8 cellular contexts compared by ENCODE assay signal in genomic region chr19:58514564-58515020, GRCh38. TPM values are rescaled to one million over a fixed set of nuclear protein-coding genes. Genes with fewer than 3 reads are reported as not detected.
DNase-seq lines count a peak whose midpoint lies in the region; ATAC-seq, FAIRE-seq and TF ChIP-seq lines count a peak whose summit lies in the region.

No MANE protein-coding gene starts in this region.

- no peak for TF ChIP-seq EP300 in HepG2 (IDR thresholded peaks at IDR 0.05; ENCODE audit: low read depth in 2 of 2, low read length in 2 of 2)
- TF ChIP-seq EP300 in HepG2 (CRISPR knock-in tag; IDR thresholded peaks at IDR 0.05; ENCODE audit: borderline replicate concordance) = no peak
- no peak for TF ChIP-seq EP300 in transverse colon (IDR thresholded peaks at IDR 0.05; ENCODE audit: low read depth)

- no TSS peak for BruUV-seq in HepG2 (replicated peaks; lab: Mats Ljungman, UMichigan)

- H3K36me3 ChIP-seq in adrenal gland (replicated peaks in 1 of 2) (peaks cover 0 to 16% of the 10 kb centered on the region in 2 donors), HepG2 (replicated peaks in 1 of 2; ENCODE audit: control insufficient read depth in 1 of 2, insufficient read depth in 2 of 2, low read length in 2 of 2) (peaks cover 5 to 6% of the 10 kb centered on the region in 2 experiments; a peak in 4 of 5 replicates), transverse colon (peaks cover 0 to 6% (median 0%) of the 10 kb centered on the region in 4 donors)

- in situ Hi-C loops in HepG2 (cut with HindIII; ENCODE audit: extremely low pct_ligation_motif_present, low pct_unique_long_range_greater_than_20kb) (no loop called here), transverse colon (cut with MboI; ENCODE audit: low pct_ligation_motif_present in 1 of 4, low pct_unique_long_range_greater_than_20kb in 1 of 4, low sequenced_read_pairs in 3 of 4) (no loop called here)

- CTCF ChIA-PET in HepG2 (lab: Yijun Ruan, JAX; ENCODE audit: low intra/inter-chr PET ratio, low total read pairs) = no interaction called here

- H3K4me2 ChIP-seq in HepG2 (ENCODE audit: low read depth, low read length) = peak overlapping the region; percentile 100

- intact Hi-C loops in adrenal gland (cut with DNase I) = no loop called here
- intact Hi-C loops in HepG2 (cut with micrococcal nuclease; ENCODE audit: unreplicated experiment) = loop anchor here (5.0 kb wide), 1 partner anchor 187 kb away; the partner anchor contains the start of gene ZSCAN22
- intact Hi-C loops in transverse colon (cut with DNase I; ENCODE audit: low total_unique reads) = no loop called here
- intact Hi-C loops in lower leg skin (cut with DNase I; ENCODE audit: low total_unique reads) = no loop called here

- H3K9me3 ChIP-seq in adrenal gland (replicated peaks in 1 of 3) (no peaks in the 10 kb centered on the region), HepG2 (ENCODE audit: low read length) (no peaks in the 10 kb centered on the region), transverse colon (no peaks in the 10 kb centered on the region)

- TF ChIP-seq POLR2A in adrenal gland (IDR thresholded peaks at IDR 0.05) (no peak), HepG2 (IDR thresholded peaks at IDR 0.05; ENCODE audit: insufficient read depth in 1 of 2, low read depth in 2 of 2, low read length in 2 of 2) (no peak), transverse colon (IDR thresholded peaks at IDR 0.05) (no peak), lower leg skin (IDR thresholded peaks at IDR 0.05) (no peak)

- WGBS in adrenal gland, 4 donors = 54 to 69% (median 59%) methylated on average over 2 to 3 of the region's 3 CpGs
- 51% methylated on average over 3 of the region's 3 CpGs for WGBS in HepG2 (ENCODE audit: low lambda C conversion rate)
- WGBS in transverse colon (ENCODE audit: low coverage in 1 of 2), 2 donors = 66% methylated on average over 3 of the region's 3 CpGs; no CpG with 5 or more reads in 1 of the 2 donors
- 61 to 64% methylated on average over 3 of the region's 3 CpGs for WGBS in lower leg skin, 2 donors

- peaks cover 44% of the 10 kb centered on the region for H3K4me1 Mint-ChIP-seq in activated naive CD4-positive, alpha-beta T cell treated with anti-CD3 and anti-CD28 coated beads, Interleukin-2, amount 50 U/mL, for 24 hours

- no peaks in the 10 kb centered on the region for H3K9me3 Mint-ChIP-seq in activated naive CD4-positive, alpha-beta T cell treated with anti-CD3 and anti-CD28 coated beads, Interleukin-2, amount 50 U/mL, for 24 hours

- peak overlapping the region; percentile 80 for H3K9ac ChIP-seq in HepG2 (ENCODE audit: insufficient read depth, low read depth, low read length)

- H3K27ac Mint-ChIP-seq in activated naive CD4-positive, alpha-beta T cell treated with anti-CD3 and anti-CD28 coated beads, Interleukin-2, amount 50 U/mL, for 24 hours = peak overlapping the region; percentile 80

- H3K4me3 ChIP-seq in adrenal gland = peak overlapping the region in 2 of 4 donors; percentile 38 to 58
- H3K4me3 ChIP-seq in HepG2 (replicated peaks in 1 of 3; ENCODE audit: insufficient read depth in 1 of 3, low read depth in 2 of 3, low read length in 3 of 3) = peak overlapping the region; percentile 36 to 81 (median 69)
- H3K4me3 ChIP-seq in transverse colon = peak overlapping the region in 3 of 4 donors; percentile 15 to 43 (median 35)
- no peak overlapping the region for H3K4me3 ChIP-seq in lower leg skin (ENCODE audit: low read depth, poor library complexity, severe bottlenecking)

- no peak for DNase-seq in activated naive CD4-positive, alpha-beta T cell (lab: John Stamatoyannopoulos, UW)
- DNase-seq in adrenal gland = no peak
- no peak for DNase-seq in HepG2 (ENCODE audit: low spot score)
- no peak for DNase-seq in transverse colon
- DNase-seq in GF-D8 (lab: John Stamatoyannopoulos, UW) = no peak
- no peak for DNase-seq in lower leg skin (ENCODE audit: low spot score in 2 of 2)
- DNase-seq in cerebellar nuclear complex (lab: John Stamatoyannopoulos, UW) = no peak

- no peak for FAIRE-seq in HepG2 (lab: Jason Lieb, UNC)

- POLR2A ChIA-PET in HepG2 (lab: Yijun Ruan, JAX) = interaction anchor here (0.8 to 5.8 kb wide), 12 partner anchors 10 to 106 kb away, joined by 3 to 44 read pairs (median 4); partner anchors contain the start of genes CHMP2A, TRIM28, UBE2M and ZNF446

- H3K27ac ChIP-seq in adrenal gland = peak overlapping the region in 3 of 5 donors; percentile 55 to 80 (median 56)
- peak overlapping the region; percentile 69 for H3K27ac ChIP-seq in HepG2 (ENCODE audit: extremely low read length, insufficient read depth, low read length)
- H3K27ac ChIP-seq in transverse colon = peak overlapping the region; percentile 48 to 84 (median 80)

- H3K36me3 Mint-ChIP-seq in activated naive CD4-positive, alpha-beta T cell treated with anti-CD3 and anti-CD28 coated beads, Interleukin-2, amount 50 U/mL, for 24 hours = peaks cover 6% of the 10 kb centered on the region

- H3K4me1 ChIP-seq in adrenal gland (replicated peaks in 1 of 2) = peaks cover 22 to 30% of the 10 kb centered on the region in 2 donors
- H3K4me1 ChIP-seq in HepG2 (ENCODE audit: insufficient read depth, low read length) = peaks cover 69% of the 10 kb centered on the region
- H3K4me1 ChIP-seq in transverse colon = peaks cover 25 to 43% (median 35%) of the 10 kb centered on the region in 4 donors

- H3K79me2 ChIP-seq in HepG2 (ENCODE audit: insufficient read depth, low read length) = peaks cover 25% of the 10 kb centered on the region

- ATAC-seq in HepG2 = no peak

- no peaks in the 10 kb centered on the region for H4K20me1 ChIP-seq in HepG2 (ENCODE audit: insufficient read depth, low read length)

- no peak for TF ChIP-seq CTCF in adrenal gland (IDR thresholded peaks at IDR 0.05)
- no peak for TF ChIP-seq CTCF in HepG2 (CRISPR knock-in tag; IDR thresholded peaks at IDR 0.05)
- TF ChIP-seq CTCF in transverse colon (IDR thresholded peaks at IDR 0.05) = no peak
- no peak for TF ChIP-seq CTCF in lower leg skin (IDR thresholded peaks at IDR 0.05)

- H3K27me3 ChIP-seq in adrenal gland (no peaks in the 10 kb centered on the region), HepG2 (ENCODE audit: control insufficient read depth in 1 of 2, insufficient read depth in 2 of 2, low read length in 2 of 2) (no peaks in the 10 kb centered on the region; a peak in 1 of 5 replicates), transverse colon (no peaks in the 10 kb centered on the region)

- H2AFZ ChIP-seq in HepG2 (ENCODE audit: low read length) = no peak overlapping the region

- no peaks in the 10 kb centered on the region for H3K27me3 Mint-ChIP-seq in activated naive CD4-positive, alpha-beta T cell treated with anti-CD3 and anti-CD28 coated beads, Interleukin-2, amount 50 U/mL, for 24 hours

- no peak for TF ChIP-seq RAD21 in HepG2 (CRISPR knock-in tag; IDR thresholded peaks at IDR 0.05)

- H3K4me3 Mint-ChIP-seq in activated naive CD4-positive, alpha-beta T cell treated with anti-CD3 and anti-CD28 coated beads, Interleukin-2, amount 50 U/mL, for 24 hours = peak overlapping the region; percentile 90

RNA-seq across cellular contexts. Expression of gene SLC27A5, which starts 2.8 kb away (rescaled TPM):
- total RNA-seq in adrenal gland (10 to 100 TPM in 2 of 8 donors, 1 to 10 TPM in 6; 3.8 to 12.8 (median 8.7) TPM), HepG2 (2016; rRNA removed; fragmentation: Illumina TruSeq; extraction: Trizol) (40.2 and 41.2 TPM in 2 replicates), transverse colon (1 to 10 TPM in 3 of 4 donors, not detected in 1; 3.3 to 5.0 (median 4.4) TPM), lower leg skin (10 to 100 TPM in 1 of 4 donors, 1 to 10 TPM in 3; 4.8 to 11.7 (median 8.1) TPM)
- polyA plus RNA-seq in adrenal gland (10 to 100 TPM in 2 of 3 donors, 1 to 10 TPM in 1; 5.9 to 18.3 (median 17.5) TPM), HepG2 (2011; rRNA removed) (30.3 and 36.5 TPM in 2 replicates)
- 49.0 and 49.9 TPM in 2 replicates for total RNA-seq in HepG2 (2016; cell fraction: cytosol; rRNA removed; fragmentation: Illumina TruSeq; extraction: Trizol; ENCODE audit: low read depth)
- total RNA-seq in HepG2 (2016; cell fraction: insoluble cytoplasmic fraction; rRNA removed; fragmentation: Illumina TruSeq; extraction: Trizol) = 39.8 and 42.2 TPM in 2 replicates
- 59.4 and 64.1 TPM in 2 replicates for total RNA-seq in HepG2 (2016; cell fraction: membrane; rRNA removed; fragmentation: Illumina TruSeq; extraction: Trizol)
- 18.8 and 20.1 TPM in 2 replicates for total RNA-seq in HepG2 (2016; cell fraction: nucleus; rRNA removed; fragmentation: Illumina TruSeq; extraction: Trizol)
- 39.8 and 55.5 TPM in 2 replicates for polyA plus RNA-seq in HepG2 (2011; cell fraction: cytosol; rRNA removed)
- polyA plus RNA-seq in HepG2 (2011; cell fraction: nucleus; rRNA removed) = 39.1 and 43.9 TPM in 2 replicates
- polyA plus RNA-seq in HepG2 (2012) = 25.9 and 32.1 TPM in 2 replicates
- 47.2 and 55.8 TPM in 2 replicates for polyA plus RNA-seq in HepG2 (2016; cell fraction: cytosol; fragmentation: Illumina TruSeq; extraction: Trizol; ENCODE audit: low read depth)
- polyA plus RNA-seq in HepG2 (2016; cell fraction: insoluble cytoplasmic fraction; fragmentation: Illumina TruSeq; extraction: Trizol; ENCODE audit: low read depth) = 36.1 and 36.3 TPM in 2 replicates
- polyA plus RNA-seq in HepG2 (2016; cell fraction: membrane; fragmentation: Illumina TruSeq; extraction: Trizol; ENCODE audit: low read depth) = 47.0 and 55.2 TPM in 2 replicates
- 21.2 and 23.9 TPM in 2 replicates for polyA plus RNA-seq in HepG2 (2016; cell fraction: nucleus; fragmentation: Illumina TruSeq; extraction: Trizol; ENCODE audit: insufficient read depth, low read depth)
- polyA minus RNA-seq in HepG2 (2011; rRNA and poly(A)+ RNA removed; ENCODE audit: low replicate concordance) = 66.1 and 97.3 TPM in 2 replicates
- polyA minus RNA-seq in HepG2 (2011; cell fraction: cytosol; rRNA and poly(A)+ RNA removed) = 7.8 and 9.5 TPM in 2 replicates
- polyA minus RNA-seq in HepG2 (2011; cell fraction: nucleus; rRNA and poly(A)+ RNA removed) = 18.9 and 20.1 TPM in 2 replicates

RNA-seq across cellular contexts. Expression of gene ZBTB45, which starts 5.0 kb away (rescaled TPM):
- total RNA-seq in adrenal gland = 10 to 100 TPM; 10.2 to 20.4 (median 14.9) TPM
- polyA plus RNA-seq in adrenal gland = 10 to 100 TPM in 1 of 3 donors, 1 to 10 TPM in 2; 1.7 to 12.6 (median 7.9) TPM
- 2.0 and 3.7 TPM in 2 replicates for total RNA-seq in HepG2 (2016; rRNA removed; fragmentation: Illumina TruSeq; extraction: Trizol)
- 1.0 and 1.1 TPM in 2 replicates for total RNA-seq in HepG2 (2016; cell fraction: cytosol; rRNA removed; fragmentation: Illumina TruSeq; extraction: Trizol; ENCODE audit: low read depth)
- total RNA-seq in HepG2 (2016; cell fraction: insoluble cytoplasmic fraction; rRNA removed; fragmentation: Illumina TruSeq; extraction: Trizol) = 1.9 and 3.8 TPM in 2 replicates
- 2.8 TPM in 2 replicates for total RNA-seq in HepG2 (2016; cell fraction: membrane; rRNA removed; fragmentation: Illumina TruSeq; extraction: Trizol)
- total RNA-seq in HepG2 (2016; cell fraction: nucleus; rRNA removed; fragmentation: Illumina TruSeq; extraction: Trizol) = 2.7 and 3.4 TPM in 2 replicates
- polyA plus RNA-seq in HepG2 (2011; rRNA removed) = 3.0 and 3.2 TPM in 2 replicates
- 1.7 and 2.6 TPM in 2 replicates for polyA plus RNA-seq in HepG2 (2011; cell fraction: cytosol; rRNA removed)
- polyA plus RNA-seq in HepG2 (2011; cell fraction: nucleus; rRNA removed) = 10.2 and 12.2 TPM in 2 replicates
- 2.7 and 4.2 TPM in 2 replicates for polyA plus RNA-seq in HepG2 (2012)
- 0.78 and 0.83 TPM in 2 replicates for polyA plus RNA-seq in HepG2 (2016; cell fraction: cytosol; fragmentation: Illumina TruSeq; extraction: Trizol; ENCODE audit: low read depth)
- polyA plus RNA-seq in HepG2 (2016; cell fraction: insoluble cytoplasmic fraction; fragmentation: Illumina TruSeq; extraction: Trizol; ENCODE audit: low read depth) = 3.5 and 3.8 TPM in 2 replicates
- polyA plus RNA-seq in HepG2 (2016; cell fraction: membrane; fragmentation: Illumina TruSeq; extraction: Trizol; ENCODE audit: low read depth) = 2.0 and 2.4 TPM in 2 replicates
- 6.2 and 6.8 TPM in 2 replicates for polyA plus RNA-seq in HepG2 (2016; cell fraction: nucleus; fragmentation: Illumina TruSeq; extraction: Trizol; ENCODE audit: insufficient read depth, low read depth)
- polyA minus RNA-seq in HepG2 (2011; rRNA and poly(A)+ RNA removed; ENCODE audit: low replicate concordance) = 6.6 and 8.8 TPM in 2 replicates
- polyA minus RNA-seq in HepG2 (2011; cell fraction: cytosol; rRNA and poly(A)+ RNA removed) = 2.9 and 3.8 TPM in 2 replicates
- 7.0 and 7.3 TPM in 2 replicates for polyA minus RNA-seq in HepG2 (2011; cell fraction: nucleus; rRNA and poly(A)+ RNA removed)
- total RNA-seq in transverse colon = 10 to 100 TPM; 12.8 to 24.7 (median 18.1) TPM
- total RNA-seq in lower leg skin = 10 to 100 TPM; 13.3 to 30.5 (median 18.4) TPM

RNA-seq across cellular contexts. Expression of gene TRIM28, which starts 29.3 kb away (rescaled TPM):
- 100 to 1,000 TPM; 161 to 279 (median 228) TPM for total RNA-seq in adrenal gland
- polyA plus RNA-seq in adrenal gland = 100 to 1,000 TPM; 245 to 302 (median 254) TPM
- 302 and 361 TPM in 2 replicates for total RNA-seq in HepG2 (2016; rRNA removed; fragmentation: Illumina TruSeq; extraction: Trizol)
- total RNA-seq in HepG2 (2016; cell fraction: cytosol; rRNA removed; fragmentation: Illumina TruSeq; extraction: Trizol; ENCODE audit: low read depth) = 29.3 and 34.8 TPM in 2 replicates
- 282 and 373 TPM in 2 replicates for total RNA-seq in HepG2 (2016; cell fraction: insoluble cytoplasmic fraction; rRNA removed; fragmentation: Illumina TruSeq; extraction: Trizol)
- 118 and 119 TPM in 2 replicates for total RNA-seq in HepG2 (2016; cell fraction: membrane; rRNA removed; fragmentation: Illumina TruSeq; extraction: Trizol)
- 266 and 307 TPM in 2 replicates for total RNA-seq in HepG2 (2016; cell fraction: nucleus; rRNA removed; fragmentation: Illumina TruSeq; extraction: Trizol)
- polyA plus RNA-seq in HepG2 (2011; rRNA removed) = 439 and 461 TPM in 2 replicates
- polyA plus RNA-seq in HepG2 (2011; cell fraction: cytosol; rRNA removed) = 192 and 284 TPM in 2 replicates
- polyA plus RNA-seq in HepG2 (2011; cell fraction: nucleus; rRNA removed) = 913 and 1,149 TPM in 2 replicates
- 400 and 525 TPM in 2 replicates for polyA plus RNA-seq in HepG2 (2012)
- 31.8 and 43.0 TPM in 2 replicates for polyA plus RNA-seq in HepG2 (2016; cell fraction: cytosol; fragmentation: Illumina TruSeq; extraction: Trizol; ENCODE audit: low read depth)
- polyA plus RNA-seq in HepG2 (2016; cell fraction: insoluble cytoplasmic fraction; fragmentation: Illumina TruSeq; extraction: Trizol; ENCODE audit: low read depth) = 296 and 460 TPM in 2 replicates
- 94.7 and 105 TPM in 2 replicates for polyA plus RNA-seq in HepG2 (2016; cell fraction: membrane; fragmentation: Illumina TruSeq; extraction: Trizol; ENCODE audit: low read depth)
- polyA plus RNA-seq in HepG2 (2016; cell fraction: nucleus; fragmentation: Illumina TruSeq; extraction: Trizol; ENCODE audit: insufficient read depth, low read depth) = 574 and 592 TPM in 2 replicates
- polyA minus RNA-seq in HepG2 (2011; rRNA and poly(A)+ RNA removed; ENCODE audit: low replicate concordance) = 1,983 and 2,170 TPM in 2 replicates
- 465 and 488 TPM in 2 replicates for polyA minus RNA-seq in HepG2 (2011; cell fraction: cytosol; rRNA and poly(A)+ RNA removed)
- 351 and 419 TPM in 2 replicates for polyA minus RNA-seq in HepG2 (2011; cell fraction: nucleus; rRNA and poly(A)+ RNA removed)
- 100 to 1,000 TPM; 180 to 694 (median 297) TPM for total RNA-seq in transverse colon
- total RNA-seq in lower leg skin = 100 to 1,000 TPM; 225 to 412 (median 265) TPM

RNA-seq across cellular contexts. Expression of gene ZNF446, which starts 38.4 kb away (rescaled TPM):
- total RNA-seq in adrenal gland (10 to 100 TPM in 7 of 8 donors, 1 to 10 TPM in 1; 8.4 to 21.6 (median 15.0) TPM), HepG2 (2016; rRNA removed; fragmentation: Illumina TruSeq; extraction: Trizol) (2.5 and 3.6 TPM in 2 replicates), transverse colon (10 to 100 TPM in 3 of 4 donors, 1 to 10 TPM in 1; 2.8 to 54.6 (median 18.1) TPM), lower leg skin (10 to 100 TPM; 14.7 to 29.8 (median 22.8) TPM)
- polyA plus RNA-seq in adrenal gland (10 to 100 TPM in 2 of 3 donors, 1 to 10 TPM in 1; 2.7 to 30.8 (median 25.6) TPM), HepG2 (2011; rRNA removed) (3.0 and 3.8 TPM in 2 replicates)
- 0.81 and 0.97 TPM in 2 replicates for total RNA-seq in HepG2 (2016; cell fraction: cytosol; rRNA removed; fragmentation: Illumina TruSeq; extraction: Trizol; ENCODE audit: low read depth)
- total RNA-seq in HepG2 (2016; cell fraction: insoluble cytoplasmic fraction; rRNA removed; fragmentation: Illumina TruSeq; extraction: Trizol) = 2.5 and 3.8 TPM in 2 replicates
- total RNA-seq in HepG2 (2016; cell fraction: membrane; rRNA removed; fragmentation: Illumina TruSeq; extraction: Trizol) = 2.1 and 2.7 TPM in 2 replicates
- total RNA-seq in HepG2 (2016; cell fraction: nucleus; rRNA removed; fragmentation: Illumina TruSeq; extraction: Trizol) = 3.2 and 3.9 TPM in 2 replicates
- polyA plus RNA-seq in HepG2 (2011; cell fraction: cytosol; rRNA removed) = 1.6 and 3.9 TPM in 2 replicates
- polyA plus RNA-seq in HepG2 (2011; cell fraction: nucleus; rRNA removed) = 9.0 and 9.4 TPM in 2 replicates
- polyA plus RNA-seq in HepG2 (2012) = 2.8 and 3.6 TPM in 2 replicates
- 0.83 and 0.97 TPM in 2 replicates for polyA plus RNA-seq in HepG2 (2016; cell fraction: cytosol; fragmentation: Illumina TruSeq; extraction: Trizol; ENCODE audit: low read depth)
- polyA plus RNA-seq in HepG2 (2016; cell fraction: insoluble cytoplasmic fraction; fragmentation: Illumina TruSeq; extraction: Trizol; ENCODE audit: low read depth) = 2.7 and 3.2 TPM in 2 replicates
- polyA plus RNA-seq in HepG2 (2016; cell fraction: membrane; fragmentation: Illumina TruSeq; extraction: Trizol; ENCODE audit: low read depth) = 1.7 TPM in 2 replicates
- polyA plus RNA-seq in HepG2 (2016; cell fraction: nucleus; fragmentation: Illumina TruSeq; extraction: Trizol; ENCODE audit: insufficient read depth, low read depth) = 5.3 and 7.0 TPM in 2 replicates
- polyA minus RNA-seq in HepG2 (2011; rRNA and poly(A)+ RNA removed; ENCODE audit: low replicate concordance) = 6.2 and 6.7 TPM in 2 replicates
- 1.2 and 2.2 TPM in 2 replicates for polyA minus RNA-seq in HepG2 (2011; cell fraction: cytosol; rRNA and poly(A)+ RNA removed)
- polyA minus RNA-seq in HepG2 (2011; cell fraction: nucleus; rRNA and poly(A)+ RNA removed) = 5.5 and 6.0 TPM in 2 replicates

RNA-seq across cellular contexts. Expression of gene CHMP2A, which starts 40.3 kb away (rescaled TPM):
- total RNA-seq in adrenal gland (100 to 1,000 TPM; 146 to 246 (median 204) TPM), HepG2 (2016; rRNA removed; fragmentation: Illumina TruSeq; extraction: Trizol) (55.0 and 70.9 TPM in 2 replicates), transverse colon (100 to 1,000 TPM in 3 of 4 donors, 10 to 100 TPM in 1; 24.7 to 194 (median 141) TPM), lower leg skin (100 to 1,000 TPM; 104 to 129 (median 118) TPM)
- polyA plus RNA-seq in adrenal gland (100 to 1,000 TPM; 273 to 560 (median 394) TPM), HepG2 (2011; rRNA removed) (49.7 and 51.4 TPM in 2 replicates)
- 45.6 and 61.8 TPM in 2 replicates for total RNA-seq in HepG2 (2016; cell fraction: cytosol; rRNA removed; fragmentation: Illumina TruSeq; extraction: Trizol; ENCODE audit: low read depth)
- total RNA-seq in HepG2 (2016; cell fraction: insoluble cytoplasmic fraction; rRNA removed; fragmentation: Illumina TruSeq; extraction: Trizol) = 56.2 and 72.4 TPM in 2 replicates
- total RNA-seq in HepG2 (2016; cell fraction: membrane; rRNA removed; fragmentation: Illumina TruSeq; extraction: Trizol) = 35.3 and 50.0 TPM in 2 replicates
- 22.1 and 25.7 TPM in 2 replicates for total RNA-seq in HepG2 (2016; cell fraction: nucleus; rRNA removed; fragmentation: Illumina TruSeq; extraction: Trizol)
- 61.9 and 66.7 TPM in 2 replicates for polyA plus RNA-seq in HepG2 (2011; cell fraction: cytosol; rRNA removed)
- 108 and 113 TPM in 2 replicates for polyA plus RNA-seq in HepG2 (2011; cell fraction: nucleus; rRNA removed)
- polyA plus RNA-seq in HepG2 (2012) = 41.7 and 46.0 TPM in 2 replicates
- 56.7 and 73.4 TPM in 2 replicates for polyA plus RNA-seq in HepG2 (2016; cell fraction: cytosol; fragmentation: Illumina TruSeq; extraction: Trizol; ENCODE audit: low read depth)
- 88.0 and 94.2 TPM in 2 replicates for polyA plus RNA-seq in HepG2 (2016; cell fraction: insoluble cytoplasmic fraction; fragmentation: Illumina TruSeq; extraction: Trizol; ENCODE audit: low read depth)
- polyA plus RNA-seq in HepG2 (2016; cell fraction: membrane; fragmentation: Illumina TruSeq; extraction: Trizol; ENCODE audit: low read depth) = 38.7 and 48.0 TPM in 2 replicates
- 55.6 and 56.2 TPM in 2 replicates for polyA plus RNA-seq in HepG2 (2016; cell fraction: nucleus; fragmentation: Illumina TruSeq; extraction: Trizol; ENCODE audit: insufficient read depth, low read depth)
- 46.3 and 131 TPM in 2 replicates for polyA minus RNA-seq in HepG2 (2011; rRNA and poly(A)+ RNA removed; ENCODE audit: low replicate concordance)
- polyA minus RNA-seq in HepG2 (2011; cell fraction: cytosol; rRNA and poly(A)+ RNA removed) = 25.4 and 27.7 TPM in 2 replicates
- 21.0 and 24.5 TPM in 2 replicates for polyA minus RNA-seq in HepG2 (2011; cell fraction: nucleus; rRNA and poly(A)+ RNA removed)
